ENCODE assay signal across 8 cellular contexts in the genomic region with DNA sequence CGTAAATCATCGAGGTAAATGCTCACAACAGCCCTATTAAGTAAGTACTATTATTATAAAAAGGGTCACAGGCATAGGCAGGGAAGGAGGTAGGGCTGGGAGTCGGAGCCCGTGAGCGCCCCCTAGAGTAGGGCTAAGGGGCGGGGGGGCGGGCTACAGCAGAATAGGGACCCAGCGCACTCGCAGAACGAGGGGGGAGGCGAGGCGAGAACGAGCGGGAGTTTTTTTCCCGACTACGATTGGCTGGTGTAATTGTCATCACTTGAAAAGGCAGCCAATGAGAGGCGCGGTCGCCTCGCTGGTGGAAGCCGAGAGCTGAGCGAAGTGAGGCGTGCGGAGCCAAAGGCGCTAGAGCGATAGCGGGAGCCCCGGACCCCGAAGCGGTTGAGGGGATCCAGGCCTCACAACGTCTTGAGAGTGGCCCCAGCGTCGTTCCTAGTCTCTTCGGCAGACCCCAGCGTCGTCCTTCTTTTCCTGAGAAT.
A peak's percentile ranks its signal among the peaks of the same experiment; 100 is the strongest.
DNase-seq lines count a peak whose midpoint lies in the region; ATAC-seq and TF ChIP-seq lines count a peak whose summit lies in the region.

No MANE protein-coding gene starts in this region.

- DNase-seq in NCI-H2196 treated with DMSO at 0.1 percent for 48 hours (lab: John Stamatoyannopoulos, UW; ENCODE audit: unreplicated experiment): peak; percentile 94
- DNase-seq in activated CD4-positive, alpha-beta T cell treated with anti-CD3 and anti-CD28 coated beads for 1 hour: peak; percentile 83
- peak; percentile 96 for DNase-seq in cerebellar cortex (ENCODE audit: low spot score)
- peak; percentile 44 for DNase-seq in kidney glomerular epithelial cell (lab: John Stamatoyannopoulos, UW)
- peak; percentile 89 for DNase-seq in stimulated activated CD4-positive, alpha-beta T cell treated with anti-CD3 and anti-CD28 coated beads, Interleukin-15, amount 100 ng/mL, for 24 hours
- no peak for DNase-seq in GM19240 (ENCODE audit: insufficient read length, low spot score)

- peak; percentile 25 for TF ChIP-seq CTCF in GM12873 (IDR thresholded peaks at IDR 0.05; ENCODE audit: insufficient read depth, low read depth, low read length, missing control alignments)

- ATAC-seq in GM18498 (IDR thresholded peaks at IDR 0.05; ENCODE audit: unreplicated experiment): no peak
